8 cellular contexts compared by ENCODE assay signal in the genomic region with DNA sequence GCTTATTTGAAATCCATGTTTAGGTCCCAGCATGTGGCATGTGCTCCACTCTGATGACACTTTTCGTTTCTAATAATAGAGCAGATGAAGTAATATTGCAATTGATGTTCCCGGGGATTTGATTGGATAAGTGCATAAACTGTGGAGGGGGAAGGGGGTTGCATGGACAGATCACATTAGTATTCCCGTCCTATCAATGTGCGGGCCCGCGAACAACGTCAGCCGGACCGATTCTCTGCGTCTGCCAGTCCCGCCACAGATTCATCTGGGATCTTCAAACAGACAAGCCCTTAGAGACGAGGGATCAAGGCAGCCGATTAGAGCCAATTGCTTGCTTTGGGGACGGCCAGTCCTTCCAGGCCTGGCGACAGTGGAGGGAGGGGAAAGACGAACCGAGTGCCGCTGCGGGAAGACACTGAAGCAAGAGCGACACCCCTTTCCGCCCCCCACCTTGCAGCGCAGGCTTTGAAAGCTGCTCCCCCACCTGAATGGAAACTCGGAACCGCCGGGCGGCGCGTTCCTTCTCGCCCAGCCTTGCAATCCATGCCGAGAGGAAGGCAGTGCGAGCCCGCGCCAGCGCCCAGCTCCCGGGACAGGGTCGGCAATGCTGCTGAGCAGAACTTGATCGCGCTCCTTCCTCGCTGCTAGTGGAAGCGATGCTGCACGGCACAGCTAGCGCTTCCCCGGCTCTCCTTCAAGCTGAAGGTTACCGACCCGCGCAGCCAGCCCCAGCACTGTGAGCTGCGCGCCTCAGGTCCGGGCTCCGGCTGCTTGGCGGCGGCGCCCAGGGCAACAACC. TPM values are rescaled to one million over a fixed set of nuclear protein-coding genes. Genes with fewer than 3 reads are reported as not detected.
A peak's percentile ranks its signal among the peaks of the same experiment; 100 is the strongest.
DNase-seq lines count a peak whose midpoint lies in the region; ATAC-seq, FAIRE-seq and TF ChIP-seq lines count a peak whose summit lies in the region.

TSS of gene RGS7BP (plus strand) at position 247 of the 798 bp plus-strand sequence. CDS start 610 bp downstream, outside the sequence.

- H3K27me3 ChIP-seq in GM12878 (replicated peaks in 1 of 2; ENCODE audit: control insufficient read depth in 2 of 2, insufficient read depth in 2 of 2, low read length in 1 of 2) = peaks cover 3 to 12% of the 10 kb centered on the region in 2 experiments; a peak in 3 of 4 replicates
- H3K27me3 ChIP-seq in sigmoid colon = peaks cover 0 to 23% (median 4%) of the 10 kb centered on the region in 3 donors

- H3K4me1 ChIP-seq in GM12878 (ENCODE audit: control insufficient read depth, insufficient read depth, low read length) (no peaks in the 10 kb centered on the region), sigmoid colon (peaks cover 0 to 18% (median 8%) of the 10 kb centered on the region in 4 donors)

- no peak for FAIRE-seq in GM12878 (lab: Jason Lieb, UNC)

- H3K9me3 ChIP-seq in GM12878 (replicated peaks; ENCODE audit: control insufficient read depth, insufficient read depth, low read length) (no peaks in the 10 kb centered on the region), sigmoid colon (no peaks in the 10 kb centered on the region)

- RAD21 ChIA-PET in GM12878 (lab: Charles Lee; ENCODE audit: unreplicated experiment) = interaction anchor here (1.1 to 1.6 kb wide), 2 partner anchors 104 to 107 kb away, joined by 3 to 5 read pairs; no protein-coding TSS in a partner anchor

- SMC1A ChIA-PET in GM12878 (lab: Charles Lee; ENCODE audit: uncharacterized antibody, unreplicated experiment) = no interaction called here

- in situ Hi-C loops in GM12878 (cut with MboI) = no loop called here

- H3K9ac ChIP-seq in GM12878 (ENCODE audit: control insufficient read depth, insufficient read depth, low read length) = no peak within 1 kb of the TSS

- no peak within 1 kb of the TSS for H2AFZ ChIP-seq in GM12878 (ENCODE audit: control insufficient read depth, low read depth, low read length)

- intact Hi-C loops in GM12878 (cut with micrococcal nuclease; ENCODE audit: unreplicated experiment) = no loop called here
- intact Hi-C loops in sigmoid colon (cut with DNase I) = no loop called here

- WGBS in GM12878 (ENCODE audit: insufficient coverage, insufficient replicate concordance, low lambda C conversion rate, missing lambda C conversion rate) = 48% methylated on average over 53 of the region's 53 CpGs
- 4 to 5% methylated on average over 53 of the region's 53 CpGs for WGBS in sigmoid colon, 2 donors

- H3K79me2 ChIP-seq in GM12878 (ENCODE audit: control insufficient read depth, insufficient read depth, low read length) = no peaks in the 10 kb centered on the region

- DNase-seq in DMS153 treated with DMSO at 0.1 percent for 48 hours (lab: John Stamatoyannopoulos, UW; ENCODE audit: unreplicated experiment) (peak; percentile 18), GM12878 (ENCODE audit: low read depth, low spot score) (no peak), sigmoid colon (no peak), GM19238 (ENCODE audit: insufficient read length, low spot score) (no peak), COLO829 (ENCODE audit: low spot score) (no peak)

- POLR2A ChIA-PET in GM12878 (lab: Charles Lee) = no interaction called here

- TF ChIP-seq POLR2A in GM12878 (IDR thresholded peaks at IDR 0.05; ENCODE audit: low read depth, low read length) (no peak), sigmoid colon (IDR thresholded peaks at IDR 0.05) (no peak)

- ATAC-seq in GM12878 (peak; percentile 82), HG03175 (IDR thresholded peaks at IDR 0.05; ENCODE audit: unreplicated experiment) (no peak)

- CTCF ChIA-PET in GM12878 (lab: Yijun Ruan, JAX) = interaction anchor here (0.8 kb wide), 1 partner anchor 105 kb away, joined by 4 read pairs; no protein-coding TSS in a partner anchor

- TF ChIP-seq EP300 in GM12878 (IDR thresholded peaks at IDR 0.05; ENCODE audit: borderline replicate concordance in 1 of 2, control insufficient read depth in 1 of 2, low read depth in 2 of 2, low read length in 2 of 2) = no peak
- no peak for TF ChIP-seq EP300 in sigmoid colon (IDR thresholded peaks at IDR 0.05)

- H3K36me3 ChIP-seq in GM12878 (ENCODE audit: control insufficient read depth in 2 of 2, insufficient read depth in 2 of 2, low read length in 1 of 2) (no peaks in the 10 kb centered on the region), sigmoid colon (no peaks in the 10 kb centered on the region)

- no peak within 1 kb of the TSS for H3K4me2 ChIP-seq in GM12878 (ENCODE audit: control insufficient read depth, insufficient read depth)

- TF ChIP-seq RAD21 in GM12878 (IDR thresholded peaks at IDR 0.05; ENCODE audit: insufficient read depth, low read depth, low read length) = no peak

- TF ChIP-seq CTCF in LNCAP (IDR thresholded peaks at IDR 0.05) (peak; percentile 52; the same call in 1 of the 2 replicates), GM12878 (IDR thresholded peaks at IDR 0.05 in 2 of 3, conservative IDR thresholded peaks at IDR 0.05 in 1 of 3; ENCODE audit: control insufficient read depth in 2 of 3, extremely low read depth in 1 of 3, insufficient read depth in 1 of 3, low read depth in 3 of 3, low read length in 3 of 3) (no peak), sigmoid colon (IDR thresholded peaks at IDR 0.05) (no peak)

- BruUV-seq in GM12878 (replicated peaks; lab: Mats Ljungman, UMichigan) = no TSS peak

- H3K27ac ChIP-seq in GM12878 (ENCODE audit: control insufficient read depth, insufficient read depth) = no peak within 1 kb of the TSS
- H3K27ac ChIP-seq in sigmoid colon = peak within 1 kb of the TSS in 3 of 4 donors; percentile 2 to 4 (median 3)

- H4K20me1 ChIP-seq in GM12878 (ENCODE audit: control insufficient read depth, insufficient read depth) = no peaks in the 10 kb centered on the region

- H3K4me3 ChIP-seq in GM12878 (no peak within 1 kb of the TSS), iPS-11a (ENCODE audit: low read depth, low read length) (peak within 1 kb of the TSS; percentile 69), sigmoid colon (peak within 1 kb of the TSS; percentile 18 to 50 (median 44))

TF ChIP-seq in GM12878, 131 proteins besides CTCF, POLR2A, EP300 and RAD21 (continues in another document):
- no peak for TF ChIP-seq ETV6 (conservative IDR thresholded peaks at IDR 0.05 in 1 of 2, IDR thresholded peaks at IDR 0.05 in 1 of 2; ENCODE audit: borderline replicate concordance in 1 of 2, low read depth in 1 of 2)
- no peak for TF ChIP-seq HDAC2 (IDR thresholded peaks at IDR 0.05)
- no peak for TF ChIP-seq FOXK2 (IDR thresholded peaks at IDR 0.05)
- TF ChIP-seq CUX1 (IDR thresholded peaks at IDR 0.05; ENCODE audit: insufficient replicate concordance, low read depth, low read length) = no peak
- no peak for TF ChIP-seq CBX5 (IDR thresholded peaks at IDR 0.05; ENCODE audit: low read depth)
- no peak for TF ChIP-seq JUNB (IDR thresholded peaks at IDR 0.05)
- no peak for TF ChIP-seq YBX1 (IDR thresholded peaks at IDR 0.05)

RNA-seq across cellular contexts. Expression of gene RGS7BP, which starts in this region (rescaled TPM):
- total RNA-seq in GM12878 (2013; cell fraction: nucleolus; rRNA removed) = not detected in 2 replicates
- total RNA-seq in GM12878 (2014; rRNA removed) (not detected in 2 replicates), GM12878 (2014; rRNA removed; fragmentation: Illumina TruSeq; extraction: Trizol) (not detected in 2 replicates), GM12878 (2021) (not detected in 2 replicates), sigmoid colon (1 to 10 TPM in 2 of 4 donors, under 1 TPM in 2; 0.49 to 4.8 (median 0.91) TPM)
- not detected for polyA plus RNA-seq in GM12878 (2011; ENCODE audit: low read depth)
- polyA plus RNA-seq in GM12878 (2011; rRNA removed) (not detected in 2 replicates), GM12878 (2014; fragmentation: Illumina TruSeq; extraction: Trizol) (not detected in 2 replicates), GM12878 (2014; fragmentation: Nextera tagmentation; extraction: Ambion mirVana) (not detected), GM12878 (2014; rRNA removed) (not detected in 2 replicates), GM12878 (2016; fragmentation: Nextera tagmentation; extraction: Ambion mirVana) (not detected), sigmoid colon (under 1 TPM in 1 of 3 donors, not detected in 2; 0.25 TPM)
- not detected in 2 replicates for polyA plus RNA-seq in GM12878 (2011; cell fraction: cytosol; rRNA removed)
- not detected in 2 replicates for polyA plus RNA-seq in GM12878 (2011; cell fraction: nucleus; rRNA removed)
- polyA plus RNA-seq in GM12878 (2012) = not detected in 2 replicates
- polyA minus RNA-seq in GM12878 (2011; rRNA and poly(A)+ RNA removed) = not detected in 2 replicates
- not detected in 2 replicates for polyA minus RNA-seq in GM12878 (2011; cell fraction: cytosol; rRNA and poly(A)+ RNA removed)
- polyA minus RNA-seq in GM12878 (2011; cell fraction: nucleus; rRNA and poly(A)+ RNA removed) = not detected in 2 replicates

Comparison
In these comparisons a context has a peak if more than half of its experiments do, and no peak if none do; other contexts are left out.
1. Peak in ATAC-seq in GM12878; RNA of the gene not detected or under 1 TPM.